In the genomic region with DNA sequence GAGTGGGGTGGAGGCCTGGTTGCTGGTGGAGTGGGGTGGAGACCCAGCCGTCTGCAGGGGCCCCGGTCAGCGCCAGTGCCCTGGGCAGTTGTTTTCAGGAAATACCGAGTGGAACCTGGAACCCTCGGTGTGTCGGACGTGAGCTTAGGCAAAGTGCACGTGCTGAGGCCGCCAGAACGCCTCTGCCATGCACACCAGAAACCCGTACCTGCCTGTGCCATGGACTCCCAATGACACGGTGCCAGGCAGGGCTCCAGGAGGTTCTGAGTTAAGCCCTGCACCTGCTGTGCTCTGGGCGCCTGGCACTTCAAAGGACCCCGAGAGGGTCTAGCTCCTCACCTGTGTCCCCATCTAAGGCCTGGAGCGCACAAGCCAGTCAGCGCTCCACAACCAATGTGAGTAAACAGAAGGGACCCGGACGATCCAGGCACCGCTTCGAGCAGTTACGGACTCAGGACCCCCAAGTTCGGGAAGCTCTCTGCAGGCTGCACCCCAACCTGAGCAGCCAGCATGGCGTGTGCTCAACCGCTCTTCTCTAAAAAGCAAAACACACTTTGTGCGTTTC, we compare ENCODE assay signal across 20 cellular contexts. TPM values are rescaled to one million over a fixed set of nuclear protein-coding genes. Genes with fewer than 3 reads are reported as not detected.
DNase-seq lines count a peak whose midpoint lies in the region; ATAC-seq and TF ChIP-seq lines count a peak whose summit lies in the region.
"Had no signal": no experiment of that assay in that cellular context is flagged by ENCODE, and none has a peak within 500 bp of the region (broad histone marks: within the 10 kb centered on the region; RNA-seq: fewer than 3 reads in every experiment).

No MANE protein-coding gene starts in this region.

- no peaks in the 10 kb centered on the region for H3K27me3 ChIP-seq in BLaER1 treated with 17β-estradiol and CSF1 and Interleukin-3, amounts not matched to agents 10 nM and 100 nM
- H3K27me3 ChIP-seq in RWPE2 (ENCODE audit: insufficient read depth, poor library complexity, severe bottlenecking) (no peaks in the 10 kb centered on the region), psoas muscle (ENCODE audit: insufficient read depth in 3 of 3, low read length in 2 of 3) (no peaks in the 10 kb centered on the region)

- H3K4me2 ChIP-seq in BLaER1 treated with 17β-estradiol and CSF1 and Interleukin-3, amounts not matched to agents 10 nM and 100 nM = peak overlapping the region in 6 of 11 experiments; percentile 36 to 89 (median 72); a peak in 6 of 22 replicates

- ATAC-seq in RWPE2 (ENCODE audit: low read depth) (no peak), left lobe of liver (peak; percentile 5), psoas muscle (no peak)
- ATAC-seq: activated CD8-positive, alpha-beta T cell treated with anti-CD3 and anti-CD28 coated beads, Interleukin-2, amount 10 ng/mL, durations not matched to agents 7 days and 5 days; HCT116; SK-N-SH treated with all-trans-retinoic acid at 6 μM for 48 hours; WTC11 had no signal

- peaks cover 30 to 90% (median 66%) of the 10 kb centered on the region in 11 experiments for H3K36me3 ChIP-seq in BLaER1 treated with 17β-estradiol and CSF1 and Interleukin-3, amounts not matched to agents 10 nM and 100 nM
- peaks cover 10% of the 10 kb centered on the region for H3K36me3 ChIP-seq in RWPE2 (ENCODE audit: low read depth)
- H3K36me3 ChIP-seq in psoas muscle (ENCODE audit: insufficient read depth in 1 of 2, low read depth in 1 of 2) = peaks cover 2 to 27% of the 10 kb centered on the region in 2 donors

- peak overlapping the region in 7 of 11 experiments; percentile 42 to 68 (median 49); a peak in 5 of 22 replicates for H3K9ac ChIP-seq in BLaER1 treated with 17β-estradiol and CSF1 and Interleukin-3, amounts not matched to agents 10 nM and 100 nM

- peaks cover 26 to 53% (median 46%) of the 10 kb centered on the region in 10 experiments for H3K4me1 ChIP-seq in BLaER1 treated with 17β-estradiol and CSF1 and Interleukin-3, amounts not matched to agents 10 nM and 100 nM
- peaks cover 9% of the 10 kb centered on the region for H3K4me1 ChIP-seq in RWPE2 (ENCODE audit: insufficient read depth, poor library complexity, severe bottlenecking)
- peaks cover 48% of the 10 kb centered on the region for H3K4me1 ChIP-seq in psoas muscle

- DNase-seq in RWPE2 (ENCODE audit: low spot score) (peak; percentile 34), left lobe of liver (ENCODE audit: low spot score) (peak; percentile 65), psoas muscle (no peak), NCI-H524 (lab: John Stamatoyannopoulos, UW) (no peak), AG20443 (ENCODE audit: low spot score) (no peak)
- no peak for DNase-seq in NK-92 treated with Interleukin-12 subunit alpha and Interleukin-12 subunit beta, amount 100 ng/mL, for 24 hours (lab: John Stamatoyannopoulos, UW)
- no peak for DNase-seq in stimulated activated CD4-positive, alpha-beta T cell treated with anti-CD3 and anti-CD28 coated beads, Interleukin-2, amount 100 ng/mL, for 48 hours
- DNase-seq: activated CD8-positive, alpha-beta T cell treated with anti-CD3 and anti-CD28 coated beads, Interleukin-2, amount 10 ng/mL, durations not matched to agents 7 days and 5 days; CD4-positive, alpha-beta memory T cell; DMS 273 treated with DMSO at 0.1 percent for 48 hours; mesendoderm; naive B cell; NCI-H1417; NCI-H2107; NCI-H524 treated with DMSO at 0.1 percent for 48 hours had no signal

- intact Hi-C loops in psoas muscle (cut with DNase I) = loop anchor here in 1 of 2 donors (5.0 kb wide), 2 partner anchors 220 to 275 kb away; partner anchors contain the start of gene DUSP8

- peak overlapping the region in 5 of 11 experiments; percentile 62 to 76 (median 72); a peak in 9 of 22 replicates for H3K27ac ChIP-seq in BLaER1 treated with 17β-estradiol and CSF1 and Interleukin-3, amounts not matched to agents 10 nM and 100 nM
- H3K27ac ChIP-seq in RWPE2 (ENCODE audit: poor library complexity, severe bottlenecking) (no peak overlapping the region), psoas muscle (peak overlapping the region; percentile 91)
- H3K27ac ChIP-seq: thoracic aorta had no signal

- H3K4me3 ChIP-seq in BLaER1 treated with 17β-estradiol and CSF1 and Interleukin-3, amounts not matched to agents 10 nM and 100 nM = no peak overlapping the region
- H3K4me3 ChIP-seq in RWPE2 (ENCODE audit: severe bottlenecking) (no peak overlapping the region), psoas muscle (no peak overlapping the region)
- H3K4me3 ChIP-seq: thoracic aorta had no signal

- H4K20me1 ChIP-seq in BLaER1 treated with 17β-estradiol and CSF1 and Interleukin-3, amounts not matched to agents 10 nM and 100 nM = peaks cover 84 to 97% (median 93%) of the 10 kb centered on the region in 11 experiments

- H3K9me3 ChIP-seq in BLaER1 treated with 17β-estradiol and CSF1 and Interleukin-3, amounts not matched to agents 10 nM and 100 nM (replicated peaks in 1 of 11) = no peaks in the 10 kb centered on the region
- H3K9me3 ChIP-seq in RWPE2 (ENCODE audit: severe bottlenecking) = no peaks in the 10 kb centered on the region
- H3K9me3 ChIP-seq in psoas muscle = no peaks in the 10 kb centered on the region
- H3K9me3 ChIP-seq: thoracic aorta had no signal

- 83 to 93% (median 86%) methylated on average over 24 to 25 of the region's 25 CpGs for WGBS in psoas muscle, 3 donors

- TF ChIP-seq CTCF in RWPE2 (IDR thresholded peaks at IDR 0.05; ENCODE audit: poor library complexity, severe bottlenecking) (no peak), psoas muscle (IDR thresholded peaks at IDR 0.05) (no peak)

RNA-seq across cellular contexts. Expression of gene TOLLIP, which starts 12.3 kb away (rescaled TPM):
- total RNA-seq in left lobe of liver = 128 TPM
- 10 to 100 TPM; 45.0 to 74.6 (median 65.6) TPM for total RNA-seq in psoas muscle
- 10 to 100 TPM; 33.5 to 56.4 (median 49.9) TPM for polyA plus RNA-seq in psoas muscle

Comparison
In these comparisons a context has a peak if more than half of its experiments do, and no peak if none do; other contexts are left out.
1. DNase-seq: peak in RWPE2 (single experiment) and left lobe of liver (single experiment); none in psoas muscle (0 of 2), NCI-H524 (0 of 2), NK-92 treated with Interleukin-12 subunit alpha and Interleukin-12 subunit beta, amount 100 ng/mL, for 24 hours (single experiment), AG20443 (single experiment) and stimulated activated CD4-positive, alpha-beta T cell treated with anti-CD3 and anti-CD28 coated beads, Interleukin-2, amount 100 ng/mL, for 48 hours (0 of 2).